8 cellular contexts compared by ENCODE assay signal in genomic region chrX:47194388-47194787, GRCh38. TPM values are rescaled to one million over a fixed set of nuclear protein-coding genes. Genes with fewer than 3 reads are reported as not detected.
DNase-seq lines count a peak whose midpoint lies in the region; ATAC-seq and TF ChIP-seq lines count a peak whose summit lies in the region.

No MANE protein-coding gene starts in this region.

- TF ChIP-seq POLR2A in ovary (IDR thresholded peaks at IDR 0.05), result no peak

- POLR2A ChIA-PET in RWPE1 (lab: Yijun Ruan, JAX; ENCODE audit: low non-redundant PET), result interaction anchor here (0.5 kb wide), 1 partner anchor 64 kb away, joined by 3 read pairs; no protein-coding TSS in a partner anchor

- H3K36me3 ChIP-seq in ovary, result no peaks in the 10 kb centered on the region

- H3K36me3 Mint-ChIP-seq in Calu3 (ENCODE audit: insufficient read depth, unreplicated experiment), result peaks cover 67% of the 10 kb centered on the region

- TF ChIP-seq CTCF in Calu3 (IDR thresholded peaks at IDR 0.05; ENCODE audit: unreplicated experiment) (no peak), RWPE1 (conservative IDR thresholded peaks at IDR 0.05; ENCODE audit: low read depth) (no peak), ovary (IDR thresholded peaks at IDR 0.05) (no peak)

- H3K27me3 ChIP-seq in ovary, result no peaks in the 10 kb centered on the region

- H3K27ac Mint-ChIP-seq in Calu3 (ENCODE audit: unreplicated experiment), result peak overlapping the region; percentile 96

- no TSS peak for BruUV-seq in Calu3 (replicated peaks; lab: Mats Ljungman, UMichigan)

- peak overlapping the region; percentile 83 for H3K27ac ChIP-seq in RWPE1
- peak overlapping the region; percentile 75 for H3K27ac ChIP-seq in epithelial cell of prostate
- H3K27ac ChIP-seq in ovary, result peak overlapping the region; percentile 84 to 87

- peak overlapping the region; percentile 80 for H3K4me3 Mint-ChIP-seq in Calu3 (ENCODE audit: low read depth, unreplicated experiment)

- peaks cover 18% of the 10 kb centered on the region for H3K4me1 Mint-ChIP-seq in Calu3 (ENCODE audit: low read depth, unreplicated experiment)

- no peaks in the 10 kb centered on the region for H3K27me3 Mint-ChIP-seq in Calu3 (ENCODE audit: unreplicated experiment)

- no peak for TF ChIP-seq EP300 in ovary (IDR thresholded peaks at IDR 0.05)

- no peak for DNase-seq in Calu3
- DNase-seq in RWPE1 (ENCODE audit: low spot score), result no peak
- DNase-seq in epithelial cell of prostate (ENCODE audit: low read depth, low spot score), result no peak
- DNase-seq in ovary, result no peak
- no peak for DNase-seq in SW 1271 (lab: John Stamatoyannopoulos, UW)
- DNase-seq in medulla oblongata (ENCODE audit: extremely low spot score), result no peak
- no peak for DNase-seq in NCI-H774 (lab: John Stamatoyannopoulos, UW)

- H3K9me3 ChIP-seq in ovary, result no peaks in the 10 kb centered on the region

- H3K4me1 ChIP-seq in ovary (ENCODE audit: insufficient read depth), result peaks cover 4% of the 10 kb centered on the region

- peak overlapping the region; percentile 94 for H3K4me3 ChIP-seq in ovary

- H3K9me3 Mint-ChIP-seq in Calu3 (ENCODE audit: low read depth, unreplicated experiment), result no peaks in the 10 kb centered on the region

- intact Hi-C loops in Calu3 (cut with micrococcal nuclease; ENCODE audit: unreplicated experiment) (loop anchor here (5.0 to 10.0 kb wide), 2 partner anchors 288 to 830 kb away; partner anchors contain the start of gene ZNF41), ovary (cut with DNase I) (loop anchor here in 2 of 4 donors (5.0 to 10.0 kb wide), 4 partner anchors 188 to 450 kb away; no protein-coding TSS in a partner anchor)

- CTCF ChIA-PET in Calu3 (lab: Charles Lee) (no interaction called here), RWPE1 (lab: Yijun Ruan, JAX) (no interaction called here)

- WGBS in ovary, 3 donors, result 23 to 30% (median 29%) methylated on average over 8 of the region's 8 CpGs

- no peak for ATAC-seq in GM18517 (IDR thresholded peaks at IDR 0.05; ENCODE audit: unreplicated experiment)

RNA-seq across cellular contexts. Expression of gene UBA1, which starts 0.8 kb away (rescaled TPM):
- total RNA-seq in Calu3 (2022) (234 and 240 TPM in 2 replicates), ovary (100 to 1,000 TPM in 6 of 7 donors, 10 to 100 TPM in 1; 91.8 to 196 (median 177) TPM)
- 100 to 1,000 TPM in 1 of 2 donors, 10 to 100 TPM in 1; 90.0 to 129 TPM for polyA plus RNA-seq in ovary

RNA-seq across cellular contexts. Expression of gene CDK16, which starts 24.1 kb away (rescaled TPM):
- total RNA-seq in Calu3 (2022) (148 and 154 TPM in 2 replicates), ovary (10 to 100 TPM; 40.9 to 99.0 (median 72.1) TPM)
- 10 to 100 TPM; 41.2 to 46.0 TPM for polyA plus RNA-seq in ovary

RNA-seq across cellular contexts. Expression of gene USP11, which starts 38.4 kb away (rescaled TPM):
- total RNA-seq in Calu3 (2022), result 72.0 and 84.2 TPM in 2 replicates
- total RNA-seq in ovary, result 100 to 1,000 TPM in 5 of 7 donors, 10 to 100 TPM in 2; 55.6 to 166 (median 135) TPM
- 10 to 100 TPM; 65.6 to 87.8 TPM for polyA plus RNA-seq in ovary

RNA-seq across cellular contexts. Expression of gene RBM10, which starts 49.4 kb away (rescaled TPM):
- 47.2 and 49.4 TPM in 2 replicates for total RNA-seq in Calu3 (2022)
- total RNA-seq in ovary, result 10 to 100 TPM; 28.6 to 53.0 (median 36.7) TPM
- polyA plus RNA-seq in ovary, result 10 to 100 TPM; 12.0 to 39.5 TPM

RNA-seq across cellular contexts. Expression of gene NDUFB11, which starts 49.9 kb away (rescaled TPM):
- total RNA-seq in Calu3 (2022) (102 TPM in 2 replicates), ovary (10 to 100 TPM; 35.8 to 82.0 (median 44.6) TPM)
- 10 to 100 TPM; 33.9 to 45.0 TPM for polyA plus RNA-seq in ovary
